ENCODE assay signal across 8 cellular contexts in genomic region chr16:3283525-3284447, GRCh38. TPM values are rescaled to one million over a fixed set of nuclear protein-coding genes. Genes with fewer than 3 reads are reported as not detected.
DNase-seq lines count a peak whose midpoint lies in the region; ATAC-seq, FAIRE-seq and TF ChIP-seq lines count a peak whose summit lies in the region.

No MANE protein-coding gene starts in this region.

- WGBS in right cardiac atrium = 5% methylated on average over 57 of the region's 57 CpGs
- 6 to 8% (median 8%) methylated on average over 55 to 57 of the region's 57 CpGs for WGBS in small intestine, 3 donors

- no peak for TF ChIP-seq CTCF in WTC11 (IDR thresholded peaks at IDR 0.05)

- peak; percentile 40 for DNase-seq in activated T-cell treated with anti-CD3 and anti-CD28 coated beads, Interleukin-2, amount 50 U/mL, for 24 hours
- DNase-seq in activated T-cell treated with anti-CD3 and anti-CD28 coated beads for 4 hours = no peak
- peak; percentile 20 for DNase-seq in WTC11 (ENCODE audit: low spot score)
- DNase-seq in right cardiac atrium = peak; percentile 20 to 73 (median 40)
- DNase-seq in small intestine = no peak
- DNase-seq in HEK293T (ENCODE audit: extremely low spot score) = no peak

- H3K9me3 ChIP-seq in right cardiac atrium (ENCODE audit: control insufficient read depth, low read length) (peaks cover 4% of the 10 kb centered on the region), small intestine (ENCODE audit: control insufficient read depth, low read depth) (peaks cover under 1% of the 10 kb centered on the region)

- no peak for FAIRE-seq in small intestine (lab: Jason Lieb, UNC)

- H3K27ac Mint-ChIP-seq in activated T-cell treated with anti-CD3 and anti-CD28 coated beads, Interleukin-2, amount 50 U/mL, for 24 hours = peak overlapping the region; percentile 99
- H3K27ac Mint-ChIP-seq in WTC11 = peak overlapping the region; percentile 97

- H3K27me3 ChIP-seq in right cardiac atrium (ENCODE audit: control insufficient read depth, insufficient read depth) (no peaks in the 10 kb centered on the region), small intestine (ENCODE audit: control insufficient read depth in 2 of 2, insufficient read depth in 2 of 2, low read length in 2 of 2) (no peaks in the 10 kb centered on the region)

- H3K4me3 ChIP-seq in right cardiac atrium (ENCODE audit: low read length) (peak overlapping the region; percentile 92), small intestine (ENCODE audit: low read depth in 1 of 2, low read length in 2 of 2) (peak overlapping the region; percentile 74 to 93)

- POLR2A ChIA-PET in WTC11 (lab: Charles Lee) = interaction anchor here (0.7 to 2.3 kb wide), 10 partner anchors 12 to 218 kb away, joined by 3 to 12 read pairs (median 4); partner anchors contain the start of genes TIGD7, ZNF174, ZNF75A and ZSCAN32
- POLR2A ChIA-PET in HEK293T (lab: Yijun Ruan, JAX) = interaction anchor here (0.7 to 2.7 kb wide), 19 partner anchors 10 to 161 kb away, joined by 3 to 30 read pairs (median 5); partner anchors contain the start of genes MEFV, OR1F1, ZNF174 and ZSCAN32

- intact Hi-C loops in right cardiac atrium (cut with DNase I) = loop anchor here in 1 of 4 donors (2.0 kb wide), 1 partner anchor 21 kb away; the partner anchor contains the start of genes TIGD7 and ZNF75A

- ATAC-seq in WTC11 (peak; percentile 2), right cardiac atrium (no peak), HG03565 (IDR thresholded peaks at IDR 0.05; ENCODE audit: unreplicated experiment) (no peak), HG03095 (IDR thresholded peaks at IDR 0.05; ENCODE audit: unreplicated experiment) (no peak)

- CTCF ChIA-PET in WTC11 (lab: Charles Lee) = interaction anchor here (0.9 to 2.1 kb wide), 6 partner anchors 17 to 154 kb away, joined by 3 to 19 read pairs (median 4); partner anchors contain the start of genes ZNF174 and ZSCAN32
- CTCF ChIA-PET in HEK293T (lab: Yijun Ruan, JAX) = interaction anchor here (0.5 to 1.0 kb wide), 2 partner anchors 14 to 16 kb away, joined by 3 read pairs; no protein-coding TSS in a partner anchor

- H3K36me3 Mint-ChIP-seq in activated T-cell treated with anti-CD3 and anti-CD28 coated beads, Interleukin-2, amount 50 U/mL, for 24 hours (ENCODE audit: low read depth) = peaks cover 63% of the 10 kb centered on the region
- H3K36me3 Mint-ChIP-seq in WTC11 = peaks cover 40% of the 10 kb centered on the region

- peaks cover 25% of the 10 kb centered on the region for H3K9me3 Mint-ChIP-seq in activated T-cell treated with anti-CD3 and anti-CD28 coated beads, Interleukin-2, amount 50 U/mL, for 24 hours
- H3K9me3 Mint-ChIP-seq in WTC11 = peaks cover 15% of the 10 kb centered on the region

- H3K36me3 ChIP-seq in small intestine (ENCODE audit: control insufficient read depth in 2 of 2, insufficient read depth in 2 of 2, low read length in 2 of 2) = peaks cover 5 to 16% of the 10 kb centered on the region in 2 donors

- H3K4me3 Mint-ChIP-seq in activated T-cell treated with anti-CD3 and anti-CD28 coated beads, Interleukin-2, amount 50 U/mL, for 24 hours = peak overlapping the region; percentile 93
- peak overlapping the region; percentile 99 for H3K4me3 Mint-ChIP-seq in WTC11

- H3K27ac ChIP-seq in right cardiac atrium (ENCODE audit: low read length) (peak overlapping the region; percentile 79), small intestine (ENCODE audit: low read depth in 1 of 2, low read length in 1 of 2) (peak overlapping the region; percentile 82 to 100)

- no peaks in the 10 kb centered on the region for H3K27me3 Mint-ChIP-seq in activated T-cell treated with anti-CD3 and anti-CD28 coated beads, Interleukin-2, amount 50 U/mL, for 24 hours
- H3K27me3 Mint-ChIP-seq in WTC11 (ENCODE audit: low read depth) = no peaks in the 10 kb centered on the region; the same call in 1 of the 2 replicates

- H3K4me1 ChIP-seq in right cardiac atrium (ENCODE audit: control insufficient read depth, insufficient read depth, low read length) = no peaks in the 10 kb centered on the region
- H3K4me1 ChIP-seq in small intestine (ENCODE audit: control insufficient read depth in 2 of 2, insufficient read depth in 1 of 2, low read depth in 1 of 2, low read length in 1 of 2) = peaks cover 4 to 8% of the 10 kb centered on the region in 2 donors

- H3K4me1 Mint-ChIP-seq in activated T-cell treated with anti-CD3 and anti-CD28 coated beads, Interleukin-2, amount 50 U/mL, for 24 hours (ENCODE audit: low read depth) = peaks cover 49% of the 10 kb centered on the region
- peaks cover 21% of the 10 kb centered on the region for H3K4me1 Mint-ChIP-seq in WTC11

TF ChIP-seq in WTC11, 78 proteins besides CTCF, POLR2A, EP300 and RAD21 (continues in another document):
- no peak for TF ChIP-seq OVOL2 (CRISPR knock-in tag; IDR thresholded peaks at IDR 0.05; ENCODE audit: borderline replicate concordance)
- no peak for TF ChIP-seq GTF2I (CRISPR knock-in tag; conservative IDR thresholded peaks at IDR 0.05)
- TF ChIP-seq JUN (CRISPR knock-in tag; IDR thresholded peaks at IDR 0.05) = peak; percentile 41; the same call in 1 of the 2 replicates
- no peak for TF ChIP-seq HMGXB4 (CRISPR knock-in tag; IDR thresholded peaks at IDR 0.05)

TF ChIP-seq in HEK293T, 16 proteins besides CTCF, POLR2A, EP300 and RAD21:
- no peak for TF ChIP-seq CTBP1 (IDR thresholded peaks at IDR 0.05; ENCODE audit: borderline replicate concordance)
- TF ChIP-seq HDGF (IDR thresholded peaks at IDR 0.05; ENCODE audit: borderline replicate concordance) = no peak
- no peak for TF ChIP-seq TARDBP (IDR thresholded peaks at IDR 0.05)
- TF ChIP-seq SUZ12 (IDR thresholded peaks at IDR 0.05) = no peak
- TF ChIP-seq PKNOX1 (IDR thresholded peaks at IDR 0.05) = no peak
- TF ChIP-seq L3MBTL2 (conservative IDR thresholded peaks at IDR 0.05) = no peak

RNA-seq across cellular contexts. Expression of gene ZNF263, which starts 0.5 kb away (rescaled TPM):
- total RNA-seq in WTC11 (2021) (24.9 to 29.5 TPM (median 27.8 TPM) in 3 replicates), right cardiac atrium (10 to 100 TPM; 10.5 to 17.8 (median 12.0) TPM)
- polyA plus RNA-seq in right cardiac atrium (8.3 TPM), small intestine (10 to 100 TPM; 11.0 to 15.9 (median 12.4) TPM)

RNA-seq across cellular contexts. Expression of gene TIGD7, which starts 21.4 kb away (rescaled TPM):
- 5.3 to 7.4 TPM (median 7.0 TPM) in 3 replicates for total RNA-seq in WTC11 (2021)
- total RNA-seq in right cardiac atrium = 1 to 10 TPM; 5.1 to 8.7 (median 6.4) TPM
- 3.5 TPM for polyA plus RNA-seq in right cardiac atrium
- 1 to 10 TPM in 2 of 3 donors, under 1 TPM in 1; 0.89 to 2.2 (median 1.6) TPM for polyA plus RNA-seq in small intestine

RNA-seq across cellular contexts. Expression of gene ZNF75A, which starts 21.5 kb away (rescaled TPM):
- total RNA-seq in WTC11 (2021) = 21.8 to 31.5 TPM (median 23.5 TPM) in 3 replicates
- total RNA-seq in right cardiac atrium = 10 to 100 TPM; 19.8 to 23.0 (median 21.5) TPM
- polyA plus RNA-seq in right cardiac atrium = 16.0 TPM
- polyA plus RNA-seq in small intestine = 10 to 100 TPM; 12.2 to 18.1 (median 15.9) TPM

RNA-seq across cellular contexts. Expression of gene MEFV, which starts 27.4 kb away (rescaled TPM):
- total RNA-seq in WTC11 (2021) = 0.09 to 0.21 TPM (median 0.14 TPM) in 3 replicates
- total RNA-seq in right cardiac atrium = 1 to 10 TPM in 3 of 4 donors, under 1 TPM in 1; 0.91 to 1.6 (median 1.6) TPM
- polyA plus RNA-seq in right cardiac atrium = 0.32 TPM
- under 1 TPM in 1 of 3 donors, not detected in 2; 0.58 TPM for polyA plus RNA-seq in small intestine

RNA-seq across cellular contexts. Expression of gene ZNF200, which starts 48.8 kb away (rescaled TPM):
- 6.8 to 9.7 TPM (median 7.2 TPM) in 3 replicates for total RNA-seq in WTC11 (2021)
- 1 to 10 TPM; 4.9 to 7.9 (median 6.1) TPM for total RNA-seq in right cardiac atrium
- polyA plus RNA-seq in right cardiac atrium = 2.9 TPM
- polyA plus RNA-seq in small intestine = 1 to 10 TPM; 3.8 to 5.4 (median 4.3) TPM

Comparison
In these comparisons a context has a peak if more than half of its experiments do, and no peak if none do; other contexts are left out.
1. DNase-seq: peak in activated T-cell treated with anti-CD3 and anti-CD28 coated beads, Interleukin-2, amount 50 U/mL, for 24 hours (single experiment), WTC11 (single experiment) and right cardiac atrium (3 of 3); none in activated T-cell treated with anti-CD3 and anti-CD28 coated beads for 4 hours (single experiment), small intestine (single experiment) and HEK293T (single experiment).